In genomic region chr14:101767618-101768362, GRCh38 we compare ENCODE assay signal across 23 cellular contexts. TPM values are rescaled to one million over a fixed set of nuclear protein-coding genes. Genes with fewer than 3 reads are reported as not detected.
DNase-seq lines count a peak whose midpoint lies in the region; ATAC-seq and TF ChIP-seq lines count a peak whose summit lies in the region.
"Had no signal": no experiment of that assay in that cellular context is flagged by ENCODE, and none has a peak within 500 bp of the region (broad histone marks: within the 10 kb centered on the region; RNA-seq: fewer than 3 reads in every experiment).

No MANE protein-coding gene starts in this region.

- peaks cover under 1% of the 10 kb centered on the region; the same call in 1 of the 2 replicates for H4K20me1 ChIP-seq in Karpas-422 (ENCODE audit: insufficient read depth, low read depth, low read length)

- peak overlapping the region; percentile 33 for H3K27ac Mint-ChIP-seq in activated naive CD4-positive, alpha-beta T cell treated with anti-CD3 and anti-CD28 coated beads, Interleukin-2, amount 10 ng/mL, durations not matched to agents 7 days and 5 days
- H3K27ac Mint-ChIP-seq in activated naive CD4-positive, alpha-beta T cell treated with anti-CD3 and anti-CD28 coated beads, Interleukin-2, amount 50 U/mL, for 72 hours: no peak overlapping the region
- H3K27ac Mint-ChIP-seq in stimulated activated naive B cell treated with anti-CD40 and anti-IgM and Interleukin-4, amounts not matched to agents 10 μg/mL and 1 μg/mL and 100 μg/mL, for 72 hours: peak overlapping the region; percentile 51
- H3K27ac Mint-ChIP-seq: GM23338, H9 had no signal

- H3K27me3 Mint-ChIP-seq in activated naive CD4-positive, alpha-beta T cell treated with anti-CD3 and anti-CD28 coated beads, Interleukin-2, amount 10 ng/mL, durations not matched to agents 7 days and 5 days: no peaks in the 10 kb centered on the region
- no peaks in the 10 kb centered on the region for H3K27me3 Mint-ChIP-seq in stimulated activated naive B cell treated with anti-CD40 and anti-IgM and Interleukin-4, amounts not matched to agents 10 μg/mL and 1 μg/mL and 100 μg/mL, for 72 hours
- H3K27me3 Mint-ChIP-seq: CD4-positive, alpha-beta memory T cell had no signal

- H3K4me1 ChIP-seq in Karpas-422 (ENCODE audit: low read length) (peaks cover 61% of the 10 kb centered on the region), esophagus muscularis mucosa (peaks cover 18 to 53% (median 46%) of the 10 kb centered on the region in 4 donors)

- no peak for TF ChIP-seq CTCF in esophagus muscularis mucosa (IDR thresholded peaks at IDR 0.05)

- CTCF ChIA-PET in activated naive CD4-positive, alpha-beta T cell treated with anti-CD3 and anti-CD28 coated beads, Interleukin-2, amount 10 ng/mL, durations not matched to agents 7 days and 5 days (lab: Charles Lee): interaction anchor here (5.1 to 5.2 kb wide), 2 partner anchors 60 to 76 kb away, joined by 70 to 79 read pairs; no protein-coding TSS in a partner anchor

- ATAC-seq in activated naive CD4-positive, alpha-beta T cell treated with anti-CD3 and anti-CD28 coated beads, Interleukin-2, amount 50 U/mL, for 72 hours: no peak
- ATAC-seq in stimulated activated naive B cell treated with anti-CD40 and anti-IgM and Interleukin-4, amounts not matched to agents 10 μg/mL and 1 μg/mL and 100 μg/mL, for 72 hours (replicated peaks): no peak
- ATAC-seq in HG03565 (IDR thresholded peaks at IDR 0.05; ENCODE audit: unreplicated experiment): no peak
- ATAC-seq: GM23338, Panc1 had no signal

- TF ChIP-seq POLR2A in esophagus muscularis mucosa (IDR thresholded peaks at IDR 0.05; ENCODE audit: low read depth): no peak

- H3K36me3 ChIP-seq in Karpas-422 (ENCODE audit: insufficient read depth, low read length) (peaks cover 28% of the 10 kb centered on the region), esophagus muscularis mucosa (peaks cover 0 to 34% (median 15%) of the 10 kb centered on the region in 4 donors)

- no peak for DNase-seq in activated naive CD4-positive, alpha-beta T cell treated with anti-CD3 and anti-CD28 coated beads, Interleukin-2, amount 10 ng/mL, durations not matched to agents 7 days and 5 days
- DNase-seq in activated naive CD4-positive, alpha-beta T cell treated with anti-CD3 and anti-CD28 coated beads, Interleukin-2, amount 50 U/mL, for 72 hours (ENCODE audit: low spot score in 2 of 2): no peak
- DNase-seq in Karpas-422: no peak
- DNase-seq in esophagus muscularis mucosa (ENCODE audit: extremely low spot score): peak; percentile 72
- DNase-seq in stimulated activated naive B cell treated with anti-CD40 and anti-IgM and Interleukin-4, amounts not matched to agents 10 μg/mL and 1 μg/mL and 100 μg/mL, for 72 hours: no peak
- DNase-seq in HUDEP-2 (lab: John Stamatoyannopoulos, UW; ENCODE audit: unreplicated experiment in 76 of 76): no peak
- DNase-seq: Caco-2; CD4-positive, alpha-beta memory T cell; H9; KBM-7; MM.1S; NCI-H1417; NCI-H1694; NCI-H2029 treated with DMSO at 0.1 percent for 48 hours; NCI-H446 treated with DMSO at 0.1 percent for 48 hours; NCI-H526 treated with DMSO at 0.1 percent for 48 hours; SHP77 had no signal

- no peaks in the 10 kb centered on the region for H3K9me2 ChIP-seq in Karpas-422 (replicated peaks; ENCODE audit: insufficient read depth, low read length)

- peaks cover 21% of the 10 kb centered on the region for H3K4me1 Mint-ChIP-seq in activated naive CD4-positive, alpha-beta T cell treated with anti-CD3 and anti-CD28 coated beads, Interleukin-2, amount 10 ng/mL, durations not matched to agents 7 days and 5 days
- peaks cover 26 to 44% of the 10 kb centered on the region in 2 donors for H3K4me1 Mint-ChIP-seq in stimulated activated naive B cell treated with anti-CD40 and anti-IgM and Interleukin-4, amounts not matched to agents 10 μg/mL and 1 μg/mL and 100 μg/mL, for 72 hours
- H3K4me1 Mint-ChIP-seq: GM23338 had no signal

- no peak overlapping the region for H3K4me2 ChIP-seq in Karpas-422 (ENCODE audit: low read depth, low read length, poor library complexity, severe bottlenecking)
- H3K4me2 ChIP-seq: GM23338 had no signal

- no peak overlapping the region for H3K9ac ChIP-seq in Karpas-422 (ENCODE audit: low read length)

- peaks cover 14% of the 10 kb centered on the region for H3K36me3 Mint-ChIP-seq in activated naive CD4-positive, alpha-beta T cell treated with anti-CD3 and anti-CD28 coated beads, Interleukin-2, amount 10 ng/mL, durations not matched to agents 7 days and 5 days
- peaks cover 20% of the 10 kb centered on the region in 2 donors for H3K36me3 Mint-ChIP-seq in activated naive CD4-positive, alpha-beta T cell treated with anti-CD3 and anti-CD28 coated beads, Interleukin-2, amount 50 U/mL, for 72 hours
- peaks cover 11 to 31% of the 10 kb centered on the region in 2 donors for H3K36me3 Mint-ChIP-seq in stimulated activated naive B cell treated with anti-CD40 and anti-IgM and Interleukin-4, amounts not matched to agents 10 μg/mL and 1 μg/mL and 100 μg/mL, for 72 hours

- no peaks in the 10 kb centered on the region for H3K9me3 Mint-ChIP-seq in activated naive CD4-positive, alpha-beta T cell treated with anti-CD3 and anti-CD28 coated beads, Interleukin-2, amount 10 ng/mL, durations not matched to agents 7 days and 5 days
- H3K9me3 Mint-ChIP-seq in activated naive CD4-positive, alpha-beta T cell treated with anti-CD3 and anti-CD28 coated beads, Interleukin-2, amount 50 U/mL, for 72 hours: no peaks in the 10 kb centered on the region
- H3K9me3 Mint-ChIP-seq in stimulated activated naive B cell treated with anti-CD40 and anti-IgM and Interleukin-4, amounts not matched to agents 10 μg/mL and 1 μg/mL and 100 μg/mL, for 72 hours: no peaks in the 10 kb centered on the region
- H3K9me3 Mint-ChIP-seq: CD4-positive, alpha-beta memory T cell; GM23338; H9 had no signal

- H2AFZ ChIP-seq in Karpas-422 (ENCODE audit: low read length): no peak overlapping the region
- H2AFZ ChIP-seq: GM23338 had no signal

- TF ChIP-seq EP300 in esophagus muscularis mucosa (IDR thresholded peaks at IDR 0.05): no peak

- intact Hi-C loops in esophagus muscularis mucosa (cut with DNase I): loop anchor here (5.0 to 10.0 kb wide), 4 partner anchors 45 to 327 kb away; no protein-coding TSS in a partner anchor

- WGBS in esophagus muscularis mucosa: 82% methylated on average over 6 of the region's 7 CpGs

- H3K27ac ChIP-seq in Karpas-422 (ENCODE audit: low read length) (peak overlapping the region; percentile 8; the same call in 1 of the 2 replicates), esophagus muscularis mucosa (replicated peaks in 1 of 4) (peak overlapping the region in 1 of 4 donors; percentile 16)
- H3K27ac ChIP-seq: RWPE1, SK-N-MC had no signal

- peaks cover 26% of the 10 kb centered on the region for H3K79me2 ChIP-seq in Karpas-422 (ENCODE audit: low read length)

- no peak overlapping the region for H3K4me3 Mint-ChIP-seq in activated naive CD4-positive, alpha-beta T cell treated with anti-CD3 and anti-CD28 coated beads, Interleukin-2, amount 10 ng/mL, durations not matched to agents 7 days and 5 days
- no peak overlapping the region for H3K4me3 Mint-ChIP-seq in stimulated activated naive B cell treated with anti-CD40 and anti-IgM and Interleukin-4, amounts not matched to agents 10 μg/mL and 1 μg/mL and 100 μg/mL, for 72 hours
- H3K4me3 Mint-ChIP-seq: CD4-positive, alpha-beta memory T cell; GM23338; H9 had no signal

- H3K4me3 ChIP-seq in Karpas-422 (ENCODE audit: low read length): no peak overlapping the region
- no peak overlapping the region for H3K4me3 ChIP-seq in esophagus muscularis mucosa
- H3K4me3 ChIP-seq: BLaER1 treated with 17β-estradiol and CSF1 and Interleukin-3, amounts not matched to agents 10 nM and 100 nM; GM23338; SK-N-MC had no signal

- H3K9me3 ChIP-seq in Karpas-422 (ENCODE audit: low read length): no peaks in the 10 kb centered on the region
- H3K9me3 ChIP-seq in esophagus muscularis mucosa: no peaks in the 10 kb centered on the region
- H3K9me3 ChIP-seq: BLaER1 treated with 17β-estradiol and CSF1 and Interleukin-3, amounts not matched to agents 10 nM and 100 nM; Caco-2 had no signal

- H3K27me3 ChIP-seq in Karpas-422 (ENCODE audit: low read length) (no peaks in the 10 kb centered on the region), esophagus muscularis mucosa (no peaks in the 10 kb centered on the region)
- H3K27me3 ChIP-seq: BLaER1 treated with 17β-estradiol and CSF1 and Interleukin-3, amounts not matched to agents 10 nM and 100 nM had no signal

RNA-seq across cellular contexts. Expression of gene PPP2R5C, which starts 6.3 kb away (rescaled TPM):
- 100 to 1,000 TPM; 282 to 355 TPM for total RNA-seq in activated naive CD4-positive, alpha-beta T cell treated with anti-CD3 and anti-CD28 coated beads, Interleukin-2, amount 50 U/mL, for 72 hours
- 233 and 301 TPM in 2 replicates for total RNA-seq in Karpas-422 (2014; rRNA removed; shearing (Covaris generic); ENCODE audit: low replicate concordance)
- 100 to 1,000 TPM; 103 to 142 (median 131) TPM for total RNA-seq in esophagus muscularis mucosa

Comparison
In these comparisons a context has a peak if more than half of its experiments do, and no peak if none do; other contexts are left out.
1. H3K27ac Mint-ChIP-seq: peak in activated naive CD4-positive, alpha-beta T cell treated with anti-CD3 and anti-CD28 coated beads, Interleukin-2, amount 10 ng/mL, durations not matched to agents 7 days and 5 days (single experiment) and stimulated activated naive B cell treated with anti-CD40 and anti-IgM and Interleukin-4, amounts not matched to agents 10 μg/mL and 1 μg/mL and 100 μg/mL, for 72 hours (single experiment); none in activated naive CD4-positive, alpha-beta T cell treated with anti-CD3 and anti-CD28 coated beads, Interleukin-2, amount 50 U/mL, for 72 hours (0 of 2).